ENCODE assay signal across 13 cellular contexts in genomic region chr10:5549462-5550249, GRCh38. TPM values are rescaled to one million over a fixed set of nuclear protein-coding genes. Genes with fewer than 3 reads are reported as not detected.
DNase-seq lines count a peak whose midpoint lies in the region; ATAC-seq, FAIRE-seq and TF ChIP-seq lines count a peak whose summit lies in the region.
"Had no signal": no experiment of that assay in that cellular context is flagged by ENCODE, and none has a peak within 500 bp of the region (broad histone marks: within the 10 kb centered on the region; RNA-seq: fewer than 3 reads in every experiment).

No MANE protein-coding gene starts in this region.

- CTCF ChIA-PET in K562 (lab: Yijun Ruan, JAX; ENCODE audit: low intra/inter-chr PET ratio), result interaction anchor here (0.6 kb wide), 1 partner anchor 99 kb away, joined by 3 read pairs; no protein-coding TSS in a partner anchor

- TF ChIP-seq POLR2A in K562 (conservative IDR thresholded peaks at IDR 0.05), result no peak

- no peak for ATAC-seq in left cardiac atrium
- ATAC-seq in Right ventricle myocardium inferior, result no peak
- no peak for ATAC-seq in K562
- peak; percentile 11 for ATAC-seq in mucosa of descending colon
- ATAC-seq in HG03095 (IDR thresholded peaks at IDR 0.05; ENCODE audit: unreplicated experiment), result no peak
- ATAC-seq in HG02610 (IDR thresholded peaks at IDR 0.05; ENCODE audit: unreplicated experiment), result no peak

- H3K9me3 ChIP-seq in K562 (replicated peaks; ENCODE audit: control insufficient read depth, insufficient read depth, low read depth, low read length) (no peaks in the 10 kb centered on the region), mucosa of descending colon (no peaks in the 10 kb centered on the region)

- no peak overlapping the region for H3K4me3 ChIP-seq in K562
- no peak overlapping the region for H3K4me3 ChIP-seq in mucosa of descending colon

- POLR2A ChIA-PET in K562 (lab: Yijun Ruan, JAX), result interaction anchor here (0.6 to 2.2 kb wide), 10 partner anchors 9 to 105 kb away, joined by 3 to 10 read pairs (median 4); no protein-coding TSS in a partner anchor

- H3K4me1 ChIP-seq in K562 (replicated peaks in 1 of 2; ENCODE audit: control insufficient read depth in 2 of 2, insufficient read depth in 2 of 2, low read length in 2 of 2) (peaks cover 68 to 80% of the 10 kb centered on the region in 2 experiments), mucosa of descending colon (ENCODE audit: low read depth) (peaks cover 72% of the 10 kb centered on the region)

- H3K27ac ChIP-seq in K562 (ENCODE audit: extremely low read depth, low read depth, low read length), result peak overlapping the region; percentile 59; the same call in 2 of the 3 replicates

- intact Hi-C loops in left cardiac atrium (cut with DNase I) (loop anchor here in 1 of 2 donors (10.0 kb wide), 1 partner anchor 65 kb away; no protein-coding TSS in a partner anchor), Right ventricle myocardium inferior (cut with DNase I) (loop anchor here (5.0 kb wide), 1 partner anchor 102 kb away; no protein-coding TSS in a partner anchor), K562 (cut with micrococcal nuclease) (loop anchor here (5.0 kb wide), 1 partner anchor 67 kb away; no protein-coding TSS in a partner anchor), mucosa of descending colon (cut with DNase I, micrococcal nuclease) (loop anchor here (5.0 to 10.0 kb wide), 2 partner anchors 95 to 102 kb away; no protein-coding TSS in a partner anchor)

- FAIRE-seq in K562 (lab: Jason Lieb, UNC), result no peak

- peak overlapping the region; percentile 75; the same call in 1 of the 2 replicates for H2AFZ ChIP-seq in K562 (ENCODE audit: low read depth, low read length)

- H3K4me2 ChIP-seq in K562 (ENCODE audit: insufficient read depth, low read length), result peak overlapping the region; percentile 82; the same call in 1 of the 2 replicates

- no peaks in the 10 kb centered on the region for H3K79me2 ChIP-seq in K562 (ENCODE audit: control insufficient read depth, insufficient read depth, low read length)

- in situ Hi-C loops in K562 (cut with MboI), result no loop called here

- no TSS peak for BruUV-seq in K562 (replicated peaks; lab: Mats Ljungman, UMichigan)

- H3K9me1 ChIP-seq in K562 (ENCODE audit: control insufficient read depth, insufficient read depth, low read length), result no peaks in the 10 kb centered on the region

- H3K27me3 ChIP-seq in K562 (ENCODE audit: control insufficient read depth in 2 of 2, insufficient read depth in 2 of 2, low read length in 2 of 2), result no peaks in the 10 kb centered on the region

- TF ChIP-seq EP300 in K562 (IDR thresholded peaks at IDR 0.05; ENCODE audit: low read length), result no peak

- no peak for TF ChIP-seq RAD21 in K562 (CRISPR knock-in tag; conservative IDR thresholded peaks at IDR 0.05 in 1 of 2, IDR thresholded peaks at IDR 0.05 in 1 of 2)

- WGBS in K562 (ENCODE audit: insufficient coverage, low coverage, missing lambda C conversion rate), result 65% methylated on average over 12 of the region's 16 CpGs

- TF ChIP-seq CTCF in K562 (IDR thresholded peaks at IDR 0.05 in 2 of 3, conservative IDR thresholded peaks at IDR 0.05 in 1 of 3; ENCODE audit: insufficient read depth in 2 of 3, low read depth in 1 of 3, low read length in 3 of 3) (no peak), mucosa of descending colon (IDR thresholded peaks at IDR 0.05) (no peak)

- DNase-seq in left cardiac atrium (peak; percentile 2), Right ventricle myocardium inferior (ENCODE audit: missing footprints) (no peak), K562 (ENCODE audit: extremely low read depth in 1 of 4, low spot score in 3 of 4) (no peak), mucosa of descending colon (peak in 2 of 3 donors; percentile 38 to 41), HuH-7.5 (ENCODE audit: low spot score) (no peak), NCI-H2171 (lab: John Stamatoyannopoulos, UW) (no peak)
- DNase-seq: caudate nucleus had no signal

- H3K36me3 ChIP-seq in K562 (ENCODE audit: control insufficient read depth, insufficient read depth, low read length), result no peaks in the 10 kb centered on the region
- H3K36me3 ChIP-seq in mucosa of descending colon (ENCODE audit: low read depth), result no peaks in the 10 kb centered on the region

- peak overlapping the region; percentile 32 to 36; a peak in 3 of 4 replicates for H3K9ac ChIP-seq in K562 (ENCODE audit: insufficient read depth in 1 of 2, low read depth in 2 of 2, low read length in 2 of 2)

- H4K20me1 ChIP-seq in K562 (replicated peaks; ENCODE audit: control insufficient read depth, insufficient read depth, low read length), result no peaks in the 10 kb centered on the region

TF ChIP-seq in K562, 482 proteins besides CTCF, POLR2A, EP300 and RAD21:
- TF ChIP-seq SMARCE1 (IDR thresholded peaks at IDR 0.05) (no peak), KAT2B (IDR thresholded peaks at IDR 0.05; ENCODE audit: low read depth, low read length) (no peak), RBM22 (IDR thresholded peaks at IDR 0.05; ENCODE audit: low read depth, low read length, poor library complexity, severe bottlenecking) (no peak), CEBPG (CRISPR knock-in tag; IDR thresholded peaks at IDR 0.05) (0 out of 2 replicates have a peak, but pooled peaks have one; percentile 13), CEBPG (tag; conservative IDR thresholded peaks at IDR 0.05 in 1 of 2, IDR thresholded peaks at IDR 0.05 in 1 of 2) (no peak), ZNF655 (CRISPR knock-in tag; IDR thresholded peaks at IDR 0.05) (no peak), RBM25 (IDR thresholded peaks at IDR 0.05; ENCODE audit: low read depth, low read length, severe bottlenecking) (peak; percentile 77), BCOR (IDR thresholded peaks at IDR 0.05) (peak; percentile 79), KDM1A (IDR thresholded peaks at IDR 0.05) (peak in 1 of 2 experiments; percentile 32; a peak in 1 of 4 replicates), SRSF7 (optimal IDR thresholded peaks at IDR 0.05; ENCODE audit: low read depth, low read length) (no peak)
TF ChIP-seq in K562: peak in this region for 4.

RNA-seq across cellular contexts. Expression of gene CALML3, which starts 24.9 kb away (rescaled TPM):
- total RNA-seq in left cardiac atrium, result not detected
- not detected for total RNA-seq in Right ventricle myocardium inferior
- total RNA-seq in K562 (2011; cell fraction: chromatin; rRNA removed; ENCODE audit: low replicate concordance), result not detected in 2 replicates
- not detected in 2 replicates for total RNA-seq in K562 (2011; cell fraction: nucleolus; rRNA removed)
- not detected in 2 replicates for total RNA-seq in K562 (2011; cell fraction: nucleoplasm; rRNA removed)
- total RNA-seq in K562 (2014; rRNA removed), result not detected in 2 replicates
- not detected in 2 replicates for total RNA-seq in K562 (2014; rRNA removed; fragmentation: Illumina TruSeq; extraction: Trizol)
- total RNA-seq in K562 (2015; rRNA removed; fragmentation: Illumina TruSeq; extraction: Trizol), result not detected in 2 replicates
- total RNA-seq in K562 (2021), result not detected in 2 replicates
- polyA plus RNA-seq in K562 (2011; rRNA removed), result not detected in 2 replicates
- polyA plus RNA-seq in K562 (2011; cell fraction: cytosol; rRNA removed), result not detected in 2 replicates
- not detected in 2 replicates for polyA plus RNA-seq in K562 (2011; cell fraction: nucleus; rRNA removed)
- not detected in 2 replicates for polyA plus RNA-seq in K562 (2012)
- polyA plus RNA-seq in K562 (2014; fragmentation: Illumina TruSeq; extraction: Trizol), result not detected in 2 replicates
- not detected for polyA plus RNA-seq in K562 (2014; fragmentation: Nextera tagmentation; extraction: Ambion mirVana)
- not detected in 2 replicates for polyA plus RNA-seq in K562 (2014; rRNA removed)
- not detected in 2 replicates for polyA minus RNA-seq in K562 (2011; rRNA and poly(A)+ RNA removed)
- not detected in 2 replicates for polyA minus RNA-seq in K562 (2011; cell fraction: cytosol; rRNA and poly(A)+ RNA removed)
- polyA minus RNA-seq in K562 (2011; cell fraction: nucleus; rRNA and poly(A)+ RNA removed), result not detected in 2 replicates
- total RNA-seq in mucosa of descending colon, result under 1 TPM in 2 of 3 donors, not detected in 1; 0.09 to 0.17 TPM
- total RNA-seq: activated CD4-positive, alpha-beta T cell treated with anti-CD3 and anti-CD28 coated beads, Interleukin-2, amount 10 ng/mL, durations not matched to agents 7 days and 5 days; LHCN-M2; omental fat pad; T-helper 2 cell treated with Interferon-gamma antibody and Interleukin-4, amounts not matched to agents 100 ng/mL and 5 ng/mL, for 36 hours had no signal

RNA-seq across cellular contexts. Expression of gene CALML5, which starts 50.3 kb away (rescaled TPM):
- total RNA-seq in left cardiac atrium, result not detected
- not detected for total RNA-seq in Right ventricle myocardium inferior
- not detected in 2 replicates for total RNA-seq in K562 (2011; cell fraction: chromatin; rRNA removed; ENCODE audit: low replicate concordance)
- not detected in 2 replicates for total RNA-seq in K562 (2011; cell fraction: nucleolus; rRNA removed)
- not detected in 2 replicates for total RNA-seq in K562 (2011; cell fraction: nucleoplasm; rRNA removed)
- not detected in 2 replicates for total RNA-seq in K562 (2014; rRNA removed)
- not detected in 2 replicates for total RNA-seq in K562 (2014; rRNA removed; fragmentation: Illumina TruSeq; extraction: Trizol)
- total RNA-seq in K562 (2015; rRNA removed; fragmentation: Illumina TruSeq; extraction: Trizol), result not detected in 2 replicates
- total RNA-seq in K562 (2021), result not detected in 2 replicates
- not detected in 2 replicates for polyA plus RNA-seq in K562 (2011; rRNA removed)
- not detected in 2 replicates for polyA plus RNA-seq in K562 (2011; cell fraction: cytosol; rRNA removed)
- polyA plus RNA-seq in K562 (2011; cell fraction: nucleus; rRNA removed), result not detected in 2 replicates
- polyA plus RNA-seq in K562 (2012), result not detected in 2 replicates
- polyA plus RNA-seq in K562 (2014; fragmentation: Illumina TruSeq; extraction: Trizol), result not detected in 2 replicates
- not detected for polyA plus RNA-seq in K562 (2014; fragmentation: Nextera tagmentation; extraction: Ambion mirVana)
- not detected in 2 replicates for polyA plus RNA-seq in K562 (2014; rRNA removed)
- polyA minus RNA-seq in K562 (2011; rRNA and poly(A)+ RNA removed), result not detected in 2 replicates
- not detected in 2 replicates for polyA minus RNA-seq in K562 (2011; cell fraction: cytosol; rRNA and poly(A)+ RNA removed)
- not detected in 2 replicates for polyA minus RNA-seq in K562 (2011; cell fraction: nucleus; rRNA and poly(A)+ RNA removed)
- total RNA-seq in mucosa of descending colon, result not detected
- total RNA-seq: activated CD4-positive, alpha-beta T cell treated with anti-CD3 and anti-CD28 coated beads, Interleukin-2, amount 10 ng/mL, durations not matched to agents 7 days and 5 days; LHCN-M2; omental fat pad; T-helper 2 cell treated with Interferon-gamma antibody and Interleukin-4, amounts not matched to agents 100 ng/mL and 5 ng/mL, for 36 hours had no signal

Comparison
In these comparisons a context has a peak if more than half of its experiments do, and no peak if none do; other contexts are left out.
1. DNase-seq: peak in left cardiac atrium (single experiment) and mucosa of descending colon (2 of 3); none in Right ventricle myocardium inferior (single experiment), K562 (0 of 4), HuH-7.5 (single experiment) and NCI-H2171 (single experiment).